8 cellular contexts compared by ENCODE assay signal in genomic region chrX:7132335-7133035, GRCh38. TPM values are rescaled to one million over a fixed set of nuclear protein-coding genes. Genes with fewer than 3 reads are reported as not detected.
DNase-seq lines count a peak whose midpoint lies in the region; ATAC-seq and TF ChIP-seq lines count a peak whose summit lies in the region.

No MANE protein-coding gene starts in this region.

- H3K27me3 ChIP-seq in right atrium auricular region, result no peaks in the 10 kb centered on the region

- ATAC-seq in HG02678 (IDR thresholded peaks at IDR 0.05; ENCODE audit: unreplicated experiment), result peak; percentile 75

- POLR2A ChIA-PET in AG04449 (lab: Yijun Ruan, JAX), result no interaction called here

- no peaks in the 10 kb centered on the region for H3K27me3 Mint-ChIP-seq in activated naive CD4-positive, alpha-beta T cell treated with anti-CD3 and anti-CD28 coated beads, Interleukin-2, amount 10 ng/mL, durations not matched to agents 7 days and 5 days

- peak; percentile 44 for DNase-seq in AG04449 (ENCODE audit: low read depth, low spot score)
- peak; percentile 34 to 70 for DNase-seq in NCI-H2081 (lab: John Stamatoyannopoulos, UW)
- DNase-seq in activated naive CD4-positive, alpha-beta T cell treated with anti-CD3 and anti-CD28 coated beads, Interleukin-2, amount 10 ng/mL, durations not matched to agents 7 days and 5 days, result peak; percentile 31
- no peak for DNase-seq in right atrium auricular region (ENCODE audit: low spot score)
- DNase-seq in stimulated activated CD4-positive, alpha-beta T cell treated with anti-CD3 and anti-CD28 coated beads, Interleukin-15, amount 100 ng/mL, for 24 hours, result peak; percentile 16
- DNase-seq in NK-92 treated with Interleukin-12 subunit alpha and Interleukin-12 subunit beta, amount 100 ng/mL, for 24 hours (lab: John Stamatoyannopoulos, UW), result no peak

- no peaks in the 10 kb centered on the region for H3K9me3 Mint-ChIP-seq in activated naive CD4-positive, alpha-beta T cell treated with anti-CD3 and anti-CD28 coated beads, Interleukin-2, amount 10 ng/mL, durations not matched to agents 7 days and 5 days

- H3K4me1 Mint-ChIP-seq in activated naive CD4-positive, alpha-beta T cell treated with anti-CD3 and anti-CD28 coated beads, Interleukin-2, amount 10 ng/mL, durations not matched to agents 7 days and 5 days, result peaks cover 19% of the 10 kb centered on the region

- no peaks in the 10 kb centered on the region for H3K9me3 ChIP-seq in right atrium auricular region

- no peaks in the 10 kb centered on the region for H3K36me3 ChIP-seq in right atrium auricular region

- peak; percentile 37 for TF ChIP-seq CTCF in AG04449 (IDR thresholded peaks at IDR 0.05; ENCODE audit: insufficient read depth, low read length, missing control alignments)
- TF ChIP-seq CTCF in GM12873 (IDR thresholded peaks at IDR 0.05; ENCODE audit: insufficient read depth, low read depth, low read length, missing control alignments), result peak; percentile 75
- peak; percentile 12 to 54 for TF ChIP-seq CTCF in right atrium auricular region (IDR thresholded peaks at IDR 0.05)

- CTCF ChIA-PET in AG04449 (lab: Yijun Ruan, JAX), result interaction anchor here (1.0 to 1.3 kb wide), 2 partner anchors 27 to 574 kb away, joined by 3 read pairs; no protein-coding TSS in a partner anchor
- CTCF ChIA-PET in activated naive CD4-positive, alpha-beta T cell treated with anti-CD3 and anti-CD28 coated beads, Interleukin-2, amount 10 ng/mL, durations not matched to agents 7 days and 5 days (lab: Charles Lee), result interaction anchor here (1.4 kb wide), 1 partner anchor 58 kb away, joined by 4 read pairs; no protein-coding TSS in a partner anchor

- H3K36me3 Mint-ChIP-seq in activated naive CD4-positive, alpha-beta T cell treated with anti-CD3 and anti-CD28 coated beads, Interleukin-2, amount 10 ng/mL, durations not matched to agents 7 days and 5 days, result peaks cover 5% of the 10 kb centered on the region

- H3K4me3 ChIP-seq in AG04449 (ENCODE audit: low read depth, low read length), result no peak overlapping the region
- H3K4me3 ChIP-seq in right atrium auricular region, result no peak overlapping the region

- H3K27ac ChIP-seq in right atrium auricular region, result peak overlapping the region in 1 of 2 donors; percentile 41

- H3K4me1 ChIP-seq in right atrium auricular region, result peaks cover 0 to 27% of the 10 kb centered on the region in 2 donors

- no peak overlapping the region for H3K4me3 Mint-ChIP-seq in activated naive CD4-positive, alpha-beta T cell treated with anti-CD3 and anti-CD28 coated beads, Interleukin-2, amount 10 ng/mL, durations not matched to agents 7 days and 5 days

- peak overlapping the region; percentile 73 for H3K27ac Mint-ChIP-seq in activated naive CD4-positive, alpha-beta T cell treated with anti-CD3 and anti-CD28 coated beads, Interleukin-2, amount 10 ng/mL, durations not matched to agents 7 days and 5 days

RNA-seq across cellular contexts. Expression of gene STS, which starts 15.0 kb away (rescaled TPM):
- 1 to 10 TPM; 6.2 to 7.0 TPM for total RNA-seq in right atrium auricular region

RNA-seq across cellular contexts. Expression of gene PUDP, which starts 15.5 kb away (rescaled TPM):
- 10 to 100 TPM; 17.2 to 27.0 TPM for total RNA-seq in right atrium auricular region

Comparison
In these comparisons a context has a peak if more than half of its experiments do, and no peak if none do; other contexts are left out.
1. DNase-seq: peak in AG04449 (single experiment), NCI-H2081 (2 of 2), activated naive CD4-positive, alpha-beta T cell treated with anti-CD3 and anti-CD28 coated beads, Interleukin-2, amount 10 ng/mL, durations not matched to agents 7 days and 5 days (single experiment) and stimulated activated CD4-positive, alpha-beta T cell treated with anti-CD3 and anti-CD28 coated beads, Interleukin-15, amount 100 ng/mL, for 24 hours (single experiment); none in right atrium auricular region (single experiment) and NK-92 treated with Interleukin-12 subunit alpha and Interleukin-12 subunit beta, amount 100 ng/mL, for 24 hours (single experiment).
2. Peak in every context shown above with its lines, with median percentiles within 50 percentile points of each other: CTCF ChIP-seq.